ENCODE assay signal across 1 cellular context in the genomic region with DNA sequence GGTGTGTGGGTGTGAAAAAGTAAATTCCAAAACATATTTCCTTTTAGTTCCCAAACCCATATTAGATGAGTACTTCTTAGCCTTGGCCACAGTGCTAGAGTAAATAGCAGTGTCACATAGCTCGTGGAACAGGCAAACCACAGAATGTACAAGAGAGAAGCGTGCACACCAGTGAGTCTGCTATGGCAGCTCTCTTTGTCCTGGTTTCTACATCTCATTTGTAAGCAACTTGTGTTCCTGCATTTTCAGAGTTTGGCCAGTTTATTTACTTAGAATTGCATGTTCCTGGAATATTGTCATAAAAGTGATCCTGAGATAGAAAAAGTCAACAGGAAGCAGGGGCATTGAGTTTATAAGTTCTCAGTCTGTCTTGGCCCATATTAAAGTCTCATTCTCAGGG.
TF ChIP-seq lines count a peak whose summit lies in the region.

No MANE protein-coding gene starts in this region.

TF ChIP-seq in liver, 16 proteins besides CTCF, POLR2A, EP300 and RAD21 (continued from another document):
- TF ChIP-seq, protein P1, sequence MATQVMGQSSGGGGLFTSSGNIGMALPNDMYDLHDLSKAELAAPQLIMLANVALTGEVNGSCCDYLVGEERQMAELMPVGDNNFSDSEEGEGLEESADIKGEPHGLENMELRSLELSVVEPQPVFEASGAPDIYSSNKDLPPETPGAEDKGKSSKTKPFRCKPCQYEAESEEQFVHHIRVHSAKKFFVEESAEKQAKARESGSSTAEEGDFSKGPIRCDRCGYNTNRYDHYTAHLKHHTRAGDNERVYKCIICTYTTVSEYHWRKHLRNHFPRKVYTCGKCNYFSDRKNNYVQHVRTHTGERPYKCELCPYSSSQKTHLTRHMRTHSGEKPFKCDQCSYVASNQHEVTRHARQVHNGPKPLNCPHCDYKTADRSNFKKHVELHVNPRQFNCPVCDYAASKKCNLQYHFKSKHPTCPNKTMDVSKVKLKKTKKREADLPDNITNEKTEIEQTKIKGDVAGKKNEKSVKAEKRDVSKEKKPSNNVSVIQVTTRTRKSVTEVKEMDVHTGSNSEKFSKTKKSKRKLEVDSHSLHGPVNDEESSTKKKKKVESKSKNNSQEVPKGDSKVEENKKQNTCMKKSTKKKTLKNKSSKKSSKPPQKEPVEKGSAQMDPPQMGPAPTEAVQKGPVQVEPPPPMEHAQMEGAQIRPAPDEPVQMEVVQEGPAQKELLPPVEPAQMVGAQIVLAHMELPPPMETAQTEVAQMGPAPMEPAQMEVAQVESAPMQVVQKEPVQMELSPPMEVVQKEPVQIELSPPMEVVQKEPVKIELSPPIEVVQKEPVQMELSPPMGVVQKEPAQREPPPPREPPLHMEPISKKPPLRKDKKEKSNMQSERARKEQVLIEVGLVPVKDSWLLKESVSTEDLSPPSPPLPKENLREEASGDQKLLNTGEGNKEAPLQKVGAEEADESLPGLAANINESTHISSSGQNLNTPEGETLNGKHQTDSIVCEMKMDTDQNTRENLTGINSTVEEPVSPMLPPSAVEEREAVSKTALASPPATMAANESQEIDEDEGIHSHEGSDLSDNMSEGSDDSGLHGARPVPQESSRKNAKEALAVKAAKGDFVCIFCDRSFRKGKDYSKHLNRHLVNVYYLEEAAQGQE (IDR thresholded peaks at IDR 0.05), result no peak
- TF ChIP-seq JUND (IDR thresholded peaks at IDR 0.05) (peak in 1 of 2 donors; percentile 32), EGR1 (IDR thresholded peaks at IDR 0.05; ENCODE audit: low read depth in 2 of 2) (no peak), YY1 (IDR thresholded peaks at IDR 0.05) (peak; percentile 89), TAF1 (conservative IDR thresholded peaks at IDR 0.05) (no peak), SP1 (IDR thresholded peaks at IDR 0.05) (peak; percentile 41)
- TF ChIP-seq, protein P2, sequence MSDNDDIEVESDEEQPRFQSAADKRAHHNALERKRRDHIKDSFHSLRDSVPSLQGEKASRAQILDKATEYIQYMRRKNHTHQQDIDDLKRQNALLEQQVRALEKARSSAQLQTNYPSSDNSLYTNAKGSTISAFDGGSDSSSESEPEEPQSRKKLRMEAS (IDR thresholded peaks at IDR 0.05), result peak; percentile 53
